1 cellular context compared by ENCODE assay signal in the genomic region with DNA sequence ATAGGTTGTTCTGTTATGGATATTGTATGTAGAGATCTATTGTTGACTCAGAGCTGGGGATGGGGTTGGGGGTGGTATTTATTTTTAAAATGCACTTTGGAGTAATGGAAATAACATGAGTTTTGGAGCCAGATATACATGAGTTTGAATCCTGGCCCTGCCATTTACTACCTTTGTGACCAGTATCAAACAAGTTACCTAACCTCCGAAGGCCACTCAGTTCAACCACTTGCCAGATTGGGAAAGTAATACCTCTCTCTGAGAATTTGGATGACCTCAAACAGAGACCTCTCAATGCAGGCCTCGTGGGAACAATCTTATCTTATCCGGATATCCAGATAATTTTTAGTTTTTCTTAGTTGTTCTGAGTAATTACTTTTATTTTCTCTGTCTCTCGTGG.
TF ChIP-seq lines count a peak whose summit lies in the region.

No MANE protein-coding gene starts in this region.

TF ChIP-seq in SK-N-SH, 30 proteins besides CTCF, POLR2A, EP300 and RAD21:
- no peak for TF ChIP-seq REST (IDR thresholded peaks at IDR 0.05; ENCODE audit: low read depth, low read length)
- no peak for TF ChIP-seq GATA2 (CRISPR knock-in tag; IDR thresholded peaks at IDR 0.05)
- TF ChIP-seq FOXM1 (IDR thresholded peaks at IDR 0.05; ENCODE audit: low read depth) = no peak
- no peak for TF ChIP-seq GABPA (IDR thresholded peaks at IDR 0.05; ENCODE audit: low read depth)
- no peak for TF ChIP-seq YY1 (IDR thresholded peaks at IDR 0.05; ENCODE audit: low read depth)
- TF ChIP-seq EZH2phosphoT487 (IDR thresholded peaks at IDR 0.05; ENCODE audit: borderline replicate concordance, low read depth) = no peak
- no peak for TF ChIP-seq RFX5 (IDR thresholded peaks at IDR 0.05; ENCODE audit: low read length)
